Comparison of ENCODE assay signal across 16 cellular contexts in the genomic region with DNA sequence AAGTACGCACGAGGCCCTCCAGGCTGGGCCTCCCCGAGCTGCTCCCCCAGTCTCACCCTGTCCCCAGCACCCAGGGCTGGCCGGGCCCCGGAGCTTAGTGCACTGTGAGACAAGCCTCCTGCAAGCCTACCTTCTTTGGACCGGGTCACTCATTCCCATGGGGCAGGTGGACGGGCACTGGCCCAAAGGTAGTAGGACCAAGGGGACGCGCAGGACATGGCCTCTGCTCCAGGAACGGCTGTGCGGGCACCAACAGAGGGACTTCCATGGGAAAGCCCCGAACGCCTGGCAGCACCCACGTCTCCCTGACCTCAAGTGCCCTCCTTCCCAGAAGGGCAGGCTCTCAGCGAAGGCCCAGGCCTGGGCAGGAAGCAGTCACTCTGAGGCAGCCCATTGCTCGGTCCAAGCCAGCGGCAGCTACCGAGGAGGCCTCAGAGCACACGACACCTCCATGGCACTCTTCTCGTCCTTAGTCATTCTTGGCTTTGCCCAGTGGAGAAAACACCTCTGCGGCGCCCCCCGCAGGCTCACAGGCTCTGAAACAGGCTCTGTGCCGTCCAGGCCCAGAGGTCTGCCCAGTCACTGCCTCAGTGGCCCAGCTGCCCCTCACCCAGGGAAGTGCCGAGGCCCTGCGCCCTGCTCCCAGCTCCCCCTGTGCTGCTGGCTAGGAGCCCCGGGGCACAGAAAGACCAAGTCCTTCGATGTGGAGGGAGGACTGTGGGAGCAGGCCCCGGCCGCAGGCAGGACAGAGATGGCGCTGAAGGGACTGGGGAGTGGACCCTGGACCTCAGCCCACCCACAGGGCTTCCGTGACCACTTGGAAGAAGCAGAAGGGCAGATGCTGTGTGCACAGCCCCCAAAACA. TPM values are rescaled to one million over a fixed set of nuclear protein-coding genes. Genes with fewer than 3 reads are reported as not detected.
DNase-seq lines count a peak whose midpoint lies in the region; ATAC-seq and TF ChIP-seq lines count a peak whose summit lies in the region.
"Had no signal": no experiment of that assay in that cellular context is flagged by ENCODE, and none has a peak within 500 bp of the region (broad histone marks: within the 10 kb centered on the region; RNA-seq: fewer than 3 reads in every experiment).

No MANE protein-coding gene starts in this region.

- H3K36me3 Mint-ChIP-seq in stimulated activated effector memory CD8-positive, alpha-beta T cell treated with anti-CD3 and anti-CD28 coated beads, Interleukin-12 subunit alpha, Interleukin-12 subunit beta, amount 100 ng/mL, for 72 hours: peaks cover 15% of the 10 kb centered on the region
- H3K36me3 Mint-ChIP-seq in effector memory CD8-positive, alpha-beta T cell (ENCODE audit: insufficient read depth): peaks cover 33% of the 10 kb centered on the region

- WGBS in right cardiac atrium: 78% methylated on average over 32 of the region's 32 CpGs

- H3K27me3 ChIP-seq in WERI-Rb-1 (ENCODE audit: insufficient read depth, low read depth, severe bottlenecking) (no peaks in the 10 kb centered on the region), right cardiac atrium (ENCODE audit: control insufficient read depth, insufficient read depth) (no peaks in the 10 kb centered on the region), MM.1S (replicated peaks; ENCODE audit: insufficient read depth, low read length) (no peaks in the 10 kb centered on the region)

- H3K4me1 Mint-ChIP-seq in stimulated activated effector memory CD8-positive, alpha-beta T cell treated with anti-CD3 and anti-CD28 coated beads, Interleukin-12 subunit alpha, Interleukin-12 subunit beta, amount 100 ng/mL, for 72 hours: peaks cover 34% of the 10 kb centered on the region
- peaks cover 22 to 24% of the 10 kb centered on the region in 2 donors for H3K4me1 Mint-ChIP-seq in effector memory CD8-positive, alpha-beta T cell (ENCODE audit: low read depth in 2 of 2)
- H3K4me1 Mint-ChIP-seq: neural crest cell had no signal

- H3K9me3 ChIP-seq in WERI-Rb-1 (ENCODE audit: severe bottlenecking) (no peaks in the 10 kb centered on the region), right cardiac atrium (ENCODE audit: control insufficient read depth, low read length) (no peaks in the 10 kb centered on the region), MM.1S (replicated peaks; ENCODE audit: insufficient read depth, low read length) (no peaks in the 10 kb centered on the region)

- H3K4me3 Mint-ChIP-seq in stimulated activated effector memory CD8-positive, alpha-beta T cell treated with anti-CD3 and anti-CD28 coated beads, Interleukin-12 subunit alpha, Interleukin-12 subunit beta, amount 100 ng/mL, for 72 hours: no peak overlapping the region
- H3K4me3 Mint-ChIP-seq in effector memory CD8-positive, alpha-beta T cell: no peak overlapping the region
- H3K4me3 Mint-ChIP-seq: activated T-cell treated with anti-CD3 and anti-CD28 coated beads, Interleukin-2, amount 50 U/mL, for 72 hours; neural crest cell; T-cell had no signal

- H3K27me3 Mint-ChIP-seq in effector memory CD8-positive, alpha-beta T cell: no peaks in the 10 kb centered on the region
- H3K27me3 Mint-ChIP-seq: T-cell had no signal

- peaks cover 21% of the 10 kb centered on the region for H3K4me1 ChIP-seq in right cardiac atrium (ENCODE audit: control insufficient read depth, insufficient read depth, low read length)
- H3K4me1 ChIP-seq in MM.1S (ENCODE audit: low read length): no peaks in the 10 kb centered on the region

- no peaks in the 10 kb centered on the region for H3K79me2 ChIP-seq in MM.1S (ENCODE audit: low read length)

- no peaks in the 10 kb centered on the region for H4K20me1 ChIP-seq in MM.1S (ENCODE audit: insufficient read depth, low read length)

- H3K27ac ChIP-seq in WERI-Rb-1 (no peak overlapping the region), right cardiac atrium (ENCODE audit: low read length) (no peak overlapping the region), MM.1S (ENCODE audit: low read length) (no peak overlapping the region)
- H3K27ac ChIP-seq: GM23248 had no signal

- no peaks in the 10 kb centered on the region for H3K9me2 ChIP-seq in MM.1S (replicated peaks; ENCODE audit: insufficient read depth, low read length)

- DNase-seq in WERI-Rb-1 (no peak), right cardiac atrium (peak; percentile 26 to 60 (median 58)), LoVo (ENCODE audit: low spot score) (no peak), MM.1S (no peak)
- no peak for DNase-seq in stimulated activated effector memory CD8-positive, alpha-beta T cell treated with anti-CD3 and anti-CD28 coated beads, Interleukin-12 subunit alpha, Interleukin-12 subunit beta, amount 100 ng/mL, for 72 hours (ENCODE audit: low spot score in 2 of 2)
- no peak for DNase-seq in effector memory CD8-positive, alpha-beta T cell
- DNase-seq: activated T-cell treated with anti-CD3 and anti-CD28 coated beads, Interleukin-2, amount 50 U/mL, for 72 hours; DMS53; effector memory CD4-positive, alpha-beta T cell; GM23248; T-cell had no signal

- H3K9ac ChIP-seq in MM.1S (ENCODE audit: low read length): no peak overlapping the region
- H3K9ac ChIP-seq: GM23248 had no signal

- H3K4me2 ChIP-seq in MM.1S (ENCODE audit: low read depth, low read length): no peak overlapping the region

- no peak overlapping the region for H3K4me3 ChIP-seq in WERI-Rb-1 (ENCODE audit: low read depth, low read length)
- H3K4me3 ChIP-seq in right cardiac atrium (ENCODE audit: low read length): no peak overlapping the region
- no peak overlapping the region for H3K4me3 ChIP-seq in MM.1S (ENCODE audit: low read length)
- H3K4me3 ChIP-seq: GM12878, GM23248 had no signal

- ATAC-seq in right cardiac atrium (no peak), GM18502 (IDR thresholded peaks at IDR 0.05; ENCODE audit: poor library complexity, unreplicated experiment) (no peak)
- ATAC-seq in stimulated activated effector memory CD8-positive, alpha-beta T cell treated with anti-CD3 and anti-CD28 coated beads, Interleukin-12 subunit alpha, Interleukin-12 subunit beta, amount 100 ng/mL, for 72 hours: no peak
- no peak for ATAC-seq in effector memory CD8-positive, alpha-beta T cell (replicated peaks)
- ATAC-seq: activated T-cell treated with anti-CD3 and anti-CD28 coated beads, Interleukin-2, amount 50 U/mL, for 72 hours; GM12878; left colon; T-cell had no signal

- no peaks in the 10 kb centered on the region for H3K9me3 Mint-ChIP-seq in stimulated activated effector memory CD8-positive, alpha-beta T cell treated with anti-CD3 and anti-CD28 coated beads, Interleukin-12 subunit alpha, Interleukin-12 subunit beta, amount 100 ng/mL, for 72 hours
- no peaks in the 10 kb centered on the region for H3K9me3 Mint-ChIP-seq in effector memory CD8-positive, alpha-beta T cell
- H3K9me3 Mint-ChIP-seq: activated T-cell treated with anti-CD3 and anti-CD28 coated beads, Interleukin-2, amount 50 U/mL, for 72 hours; neural crest cell; T-cell had no signal

- no peak overlapping the region for H2AFZ ChIP-seq in MM.1S (ENCODE audit: low read length)
- H2AFZ ChIP-seq: GM23248 had no signal

- H3K27ac Mint-ChIP-seq in stimulated activated effector memory CD8-positive, alpha-beta T cell treated with anti-CD3 and anti-CD28 coated beads, Interleukin-12 subunit alpha, Interleukin-12 subunit beta, amount 100 ng/mL, for 72 hours: peak overlapping the region; percentile 81
- peak overlapping the region in 1 of 2 donors; percentile 87 for H3K27ac Mint-ChIP-seq in effector memory CD8-positive, alpha-beta T cell
- H3K27ac Mint-ChIP-seq: activated T-cell treated with anti-CD3 and anti-CD28 coated beads, Interleukin-2, amount 50 U/mL, for 72 hours; T-cell had no signal

- peak; percentile 15 for TF ChIP-seq CTCF in GM12873 (IDR thresholded peaks at IDR 0.05; ENCODE audit: insufficient read depth, low read depth, low read length, missing control alignments)
- TF ChIP-seq CTCF in WERI-Rb-1 (IDR thresholded peaks at IDR 0.05; ENCODE audit: low read depth, low read length): peak; percentile 37
- no peak for TF ChIP-seq CTCF in MM.1S (IDR thresholded peaks at IDR 0.05; ENCODE audit: low read length)

- H3F3A ChIP-seq in MM.1S (ENCODE audit: insufficient read depth, low read length): no peaks in the 10 kb centered on the region

- H3K36me3 ChIP-seq in WERI-Rb-1: no peaks in the 10 kb centered on the region; the same call in 1 of the 2 replicates
- H3K36me3 ChIP-seq in MM.1S (replicated peaks; ENCODE audit: insufficient read depth, low read length): no peaks in the 10 kb centered on the region

- intact Hi-C loops in right cardiac atrium (cut with DNase I): no loop called here

RNA-seq across cellular contexts. Expression of gene MOB2, which starts 3.8 kb away (rescaled TPM):
- 10 to 100 TPM; 35.0 to 45.0 (median 42.0) TPM for total RNA-seq in right cardiac atrium
- 40.0 TPM for polyA plus RNA-seq in right cardiac atrium

Comparison
In these comparisons a context has a peak if more than half of its experiments do, and no peak if none do; other contexts are left out.
1. DNase-seq: peak in right cardiac atrium (3 of 3); none in WERI-Rb-1 (single experiment), stimulated activated effector memory CD8-positive, alpha-beta T cell treated with anti-CD3 and anti-CD28 coated beads, Interleukin-12 subunit alpha, Interleukin-12 subunit beta, amount 100 ng/mL, for 72 hours (0 of 2), effector memory CD8-positive, alpha-beta T cell (0 of 3), LoVo (single experiment) and MM.1S (single experiment).